ENCODE assay signal across 10 cellular contexts in genomic region chr15:41881925-41882688, GRCh38. TPM values are rescaled to one million over a fixed set of nuclear protein-coding genes. Genes with fewer than 3 reads are reported as not detected.
DNase-seq lines count a peak whose midpoint lies in the region; ATAC-seq and TF ChIP-seq lines count a peak whose summit lies in the region.
"Had no signal": no experiment of that assay in that cellular context is flagged by ENCODE, and none has a peak within 500 bp of the region (broad histone marks: within the 10 kb centered on the region; RNA-seq: fewer than 3 reads in every experiment).

No MANE protein-coding gene starts in this region.

- no peaks in the 10 kb centered on the region for H3K9me3 Mint-ChIP-seq in endodermal cell

- H3K9me3 ChIP-seq in endodermal cell (ENCODE audit: control insufficient read depth, low read length) (no peaks in the 10 kb centered on the region), lower lobe of right lung (no peaks in the 10 kb centered on the region), thoracic aorta (no peaks in the 10 kb centered on the region)
- H3K9me3 ChIP-seq: HAP-1 had no signal

- no peak overlapping the region for H3K9ac ChIP-seq in endodermal cell (ENCODE audit: extremely low read depth, low read length, poor library complexity, severe bottlenecking)

- peak; percentile 18 for DNase-seq in NCI-H748 (lab: John Stamatoyannopoulos, UW; ENCODE audit: unreplicated experiment)
- DNase-seq in NCI-H748 treated with DMSO at 0.1 percent for 48 hours (lab: John Stamatoyannopoulos, UW), result no peak
- DNase-seq in endodermal cell, result peak; percentile 79
- no peak for DNase-seq in lower lobe of right lung
- no peak for DNase-seq in thoracic aorta (ENCODE audit: low spot score)
- DNase-seq in stimulated activated naive CD4-positive, alpha-beta T cell treated with Interleukin-2 at 50 U/mL for 16 hours (lab: John Stamatoyannopoulos, UW), result no peak
- DNase-seq in CD1c-positive myeloid dendritic cell (ENCODE audit: extremely low spot score), result no peak
- DNase-seq: activated CD8-positive, alpha-beta memory T cell treated with anti-CD3 and anti-CD28 coated beads for 24 hours had no signal

- H3K4me3 ChIP-seq in endodermal cell (ENCODE audit: low read length) (no peak overlapping the region), lower lobe of right lung (peak overlapping the region; percentile 37), thoracic aorta (peak overlapping the region; percentile 63)
- H3K4me3 ChIP-seq: HAP-1 had no signal

- H3K27ac Mint-ChIP-seq in endodermal cell, result no peak overlapping the region

- H3K27me3 Mint-ChIP-seq in endodermal cell (ENCODE audit: insufficient read depth), result peaks cover 43% of the 10 kb centered on the region

- ATAC-seq in lower lobe of right lung (peak; percentile 32 to 45), thoracic aorta (ENCODE audit: insufficient number of reproducible peaks, low FRiP score, low read depth) (no peak), HG02588 (IDR thresholded peaks at IDR 0.05; ENCODE audit: unreplicated experiment) (no peak)

- H3K27ac ChIP-seq in endodermal cell (ENCODE audit: low read depth, low read length) (no peak overlapping the region), lower lobe of right lung (no peak overlapping the region), thoracic aorta (no peak overlapping the region)

- intact Hi-C loops in lower lobe of right lung (cut with DNase I), result no loop called here

- H3K36me3 Mint-ChIP-seq in endodermal cell (ENCODE audit: low read depth), result no peaks in the 10 kb centered on the region

- H3K4me1 ChIP-seq in endodermal cell (ENCODE audit: control insufficient read depth, insufficient read depth, low read length) (no peaks in the 10 kb centered on the region), lower lobe of right lung (peaks cover 17% of the 10 kb centered on the region), thoracic aorta (ENCODE audit: control insufficient read depth in 1 of 2, low read depth in 2 of 2) (peaks cover 3 to 10% of the 10 kb centered on the region in 2 donors)
- H3K4me1 ChIP-seq: HAP-1 had no signal

- H3K36me3 ChIP-seq in endodermal cell (ENCODE audit: control insufficient read depth, insufficient read depth, low read length) (no peaks in the 10 kb centered on the region), lower lobe of right lung (no peaks in the 10 kb centered on the region), thoracic aorta (no peaks in the 10 kb centered on the region)
- H3K36me3 ChIP-seq: HAP-1 had no signal

- peak overlapping the region; percentile 42 for H3K4me3 Mint-ChIP-seq in endodermal cell

- WGBS in endodermal cell (ENCODE audit: insufficient coverage in 1 of 2, insufficient read length in 1 of 2), 2 experiments, result 16 to 21% methylated on average over 22 to 60 of the region's 81 CpGs

- TF ChIP-seq CTCF in endodermal cell (conservative IDR thresholded peaks at IDR 0.05) (peak; percentile 11), lower lobe of right lung (IDR thresholded peaks at IDR 0.05) (no peak), thoracic aorta (IDR thresholded peaks at IDR 0.05) (no peak)

- H3K27me3 ChIP-seq in endodermal cell (ENCODE audit: control insufficient read depth, insufficient read depth, low read length, poor library complexity, severe bottlenecking) (peaks cover 39% of the 10 kb centered on the region), lower lobe of right lung (ENCODE audit: low read depth) (peaks cover 10% of the 10 kb centered on the region), thoracic aorta (replicated peaks; ENCODE audit: insufficient read depth) (no peaks in the 10 kb centered on the region)

- H3K4me1 Mint-ChIP-seq in endodermal cell, result peaks cover 1% of the 10 kb centered on the region

RNA-seq across cellular contexts. Expression of gene SPTBN5, which starts 11.7 kb away (rescaled TPM):
- 1 to 10 TPM; 2.0 to 2.8 TPM for total RNA-seq in endodermal cell
- polyA plus RNA-seq in endodermal cell (2013, experiment 1 of 2), result 0.25 TPM
- 0.29 TPM for polyA plus RNA-seq in endodermal cell (2013, experiment 2 of 2)
- total RNA-seq in lower lobe of right lung, result 2.1 TPM
- total RNA-seq in thoracic aorta, result 1 to 10 TPM; 1.3 to 3.9 TPM

RNA-seq across cellular contexts. Expression of gene PLA2G4B, which starts 43.5 kb away (rescaled TPM):
- total RNA-seq in endodermal cell, result 10 to 100 TPM in 1 of 2 donors, 1 to 10 TPM in 1; 6.9 to 10.1 TPM
- 21.8 TPM for polyA plus RNA-seq in endodermal cell (2013, experiment 1 of 2)
- 25.3 TPM for polyA plus RNA-seq in endodermal cell (2013, experiment 2 of 2)
- 13.8 TPM for total RNA-seq in lower lobe of right lung
- 1 to 10 TPM; 1.9 to 4.0 TPM for total RNA-seq in thoracic aorta

RNA-seq across cellular contexts. Expression of gene JMJD7, which starts 54.2 kb away (rescaled TPM):
- total RNA-seq in endodermal cell, result 10 to 100 TPM; 18.4 to 22.1 TPM
- 14.1 TPM for polyA plus RNA-seq in endodermal cell (2013, experiment 1 of 2)
- polyA plus RNA-seq in endodermal cell (2013, experiment 2 of 2), result 11.3 TPM
- 24.3 TPM for total RNA-seq in lower lobe of right lung
- total RNA-seq in thoracic aorta, result 10 to 100 TPM in 1 of 2 donors, 1 to 10 TPM in 1; 1.1 to 11.3 TPM

Comparison
In these comparisons a context has a peak if more than half of its experiments do, and no peak if none do; other contexts are left out.
1. DNase-seq: peak in NCI-H748 (single experiment) and endodermal cell (single experiment); none in NCI-H748 treated with DMSO at 0.1 percent for 48 hours (single experiment), lower lobe of right lung (single experiment), thoracic aorta (single experiment), stimulated activated naive CD4-positive, alpha-beta T cell treated with Interleukin-2 at 50 U/mL for 16 hours (single experiment) and CD1c-positive myeloid dendritic cell (single experiment).
2. ATAC-seq: peak in lower lobe of right lung (2 of 2); none in thoracic aorta (single experiment) and HG02588 (single experiment).